21 cellular contexts compared by ENCODE assay signal in the genomic region with DNA sequence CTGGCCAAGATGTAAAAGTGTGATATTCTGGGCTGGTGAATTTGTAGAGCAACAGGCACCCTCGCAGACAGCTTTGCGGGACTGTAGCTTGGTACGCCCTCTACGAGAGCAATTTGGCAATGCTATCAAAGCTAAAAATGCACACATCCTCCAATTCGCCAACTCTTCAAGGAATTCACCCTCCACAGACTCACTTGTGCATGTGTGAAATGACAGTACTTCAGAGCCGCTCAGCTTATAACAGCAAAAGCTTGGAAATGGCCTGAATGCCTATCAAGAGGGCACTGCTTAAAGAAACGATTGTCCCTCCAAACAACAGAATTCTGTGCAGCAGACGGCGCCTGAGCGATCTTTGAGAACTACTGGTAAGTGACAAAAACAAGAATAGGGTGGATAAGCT.
DNase-seq lines count a peak whose midpoint lies in the region; ATAC-seq and TF ChIP-seq lines count a peak whose summit lies in the region.
"Had no signal": no experiment of that assay in that cellular context is flagged by ENCODE, and none has a peak within 500 bp of the region (broad histone marks: within the 10 kb centered on the region; RNA-seq: fewer than 3 reads in every experiment).

No MANE protein-coding gene starts in this region.

- peak overlapping the region; percentile 50 for H3K27ac ChIP-seq in ectodermal cell (ENCODE audit: insufficient read depth, low read depth, low read length, poor library complexity, severe bottlenecking)
- H3K27ac ChIP-seq: C4-2B, Peyer's patch, SJCRH30 had no signal

- no peak overlapping the region for H3K4me3 ChIP-seq in ectodermal cell (ENCODE audit: insufficient read depth, low read depth, low read length)
- H3K4me3 ChIP-seq: K562, MG63, Peyer's patch, SJCRH30 had no signal

- H3K36me3 ChIP-seq in ectodermal cell (ENCODE audit: control insufficient read depth, insufficient read depth, low read length): no peaks in the 10 kb centered on the region
- H3K36me3 ChIP-seq: MG63, Peyer's patch, SJCRH30 had no signal

- DNase-seq in Ammon's horn (ENCODE audit: low spot score): peak; percentile 53
- DNase-seq in medulla oblongata (ENCODE audit: extremely low spot score): peak; percentile 51
- peak; percentile 73 for DNase-seq in pons (ENCODE audit: low spot score)
- no peak for DNase-seq in activated CD4-positive, alpha-beta T cell treated with anti-CD3 and anti-CD28 coated beads, Interleukin-2, amount 50 U/mL, for 48 hours
- DNase-seq in ACHN: no peak
- DNase-seq in omental fat pad (ENCODE audit: low spot score): no peak
- DNase-seq: 8988T, AML-193, DMS53, GDM1, GOT3, HCEC 1CT, MG63, NCI-H1048, NCI-H1417 treated with DMSO at 0.1 percent for 48 hours, Peyer's patch, SJCRH30 had no signal

- no peaks in the 10 kb centered on the region for H3K27me3 ChIP-seq in ectodermal cell (ENCODE audit: control insufficient read depth, insufficient read depth, low read length, poor library complexity, severe bottlenecking)
- H3K27me3 ChIP-seq: MG63, Peyer's patch, SJCRH30 had no signal

- in situ Hi-C loops in ACHN (cut with HindIII; ENCODE audit: low pct_ligation_motif_present, low pct_unique_long_range_greater_than_20kb, low sequenced_read_pairs): no loop called here

- TF ChIP-seq CTCF in omental fat pad (IDR thresholded peaks at IDR 0.05): no peak

- H3K9me3 ChIP-seq in ectodermal cell (ENCODE audit: control insufficient read depth, low read length): no peaks in the 10 kb centered on the region
- H3K9me3 ChIP-seq: MG63, Peyer's patch, SJCRH30 had no signal

- ATAC-seq in HG03439 (IDR thresholded peaks at IDR 0.05; ENCODE audit: unreplicated experiment) (no peak), omental fat pad (ENCODE audit: low FRiP score) (no peak)
- ATAC-seq: K562 had no signal

- WGBS in ectodermal cell, 2 experiments: 91 to 93% methylated on average over 10 of the region's 10 CpGs

- peaks cover 32% of the 10 kb centered on the region for H3K4me1 ChIP-seq in ectodermal cell (ENCODE audit: control insufficient read depth, insufficient read depth, low read length)
- H3K4me1 ChIP-seq: Peyer's patch, SJCRH30 had no signal

Comparison
In these comparisons a context has a peak if more than half of its experiments do, and no peak if none do; other contexts are left out.
1. DNase-seq: peak in Ammon's horn (single experiment), medulla oblongata (single experiment) and pons (single experiment); none in activated CD4-positive, alpha-beta T cell treated with anti-CD3 and anti-CD28 coated beads, Interleukin-2, amount 50 U/mL, for 48 hours (0 of 2), ACHN (single experiment) and omental fat pad (single experiment).